ENCODE assay signal across 8 cellular contexts in the genomic region with DNA sequence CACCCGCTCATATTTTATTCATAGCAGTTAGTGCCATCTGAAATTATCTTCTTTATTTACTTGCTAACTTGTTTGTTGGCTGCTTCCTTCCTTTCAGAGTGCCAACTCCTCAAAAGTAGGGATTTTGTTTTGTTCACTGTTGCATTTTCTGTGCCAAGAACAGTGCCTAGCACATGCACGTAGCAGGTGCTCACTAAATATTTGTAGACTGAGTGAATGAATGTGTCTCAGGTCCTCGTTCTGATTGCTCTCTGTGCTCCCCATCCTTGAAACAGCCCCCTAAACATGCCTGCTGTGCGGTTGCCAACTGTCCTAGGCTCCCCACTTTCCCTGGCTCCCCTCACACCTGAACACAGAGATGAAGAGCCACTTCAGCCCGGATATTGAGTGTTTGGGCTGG. TPM values are rescaled to one million over a fixed set of nuclear protein-coding genes. Genes with fewer than 3 reads are reported as not detected.
DNase-seq lines count a peak whose midpoint lies in the region; ATAC-seq and TF ChIP-seq lines count a peak whose summit lies in the region.
"Had no signal": no experiment of that assay in that cellular context is flagged by ENCODE, and none has a peak within 500 bp of the region (broad histone marks: within the 10 kb centered on the region; RNA-seq: fewer than 3 reads in every experiment).

No MANE protein-coding gene starts in this region.

- H3K4me3 ChIP-seq in HCT116 (replicated peaks in 1 of 2; ENCODE audit: low read depth in 1 of 2, low read length in 2 of 2) = peak overlapping the region; percentile 78 to 86
- H3K4me3 ChIP-seq in hepatocyte = no peak overlapping the region

- TSS peak; percentile 59 for BruUV-seq in HCT116 (replicated peaks; lab: Mats Ljungman, UMichigan)

- H3K9me2 ChIP-seq in HCT116 (ENCODE audit: insufficient read depth) (no peaks in the 10 kb centered on the region), hepatocyte (replicated peaks; ENCODE audit: insufficient read depth) (no peaks in the 10 kb centered on the region)

- H3K4me2 ChIP-seq in HCT116 (ENCODE audit: low read length) (peak overlapping the region; percentile 79), hepatocyte (peak overlapping the region; percentile 92)

- CTCF ChIA-PET in HCT116 (lab: Charles Lee) = no interaction called here

- H3K9me3 ChIP-seq in HCT116 (ENCODE audit: control insufficient read depth in 1 of 2, insufficient read depth in 1 of 2, low read depth in 1 of 2, low read length in 2 of 2) = no peaks in the 10 kb centered on the region
- no peaks in the 10 kb centered on the region for H3K9me3 ChIP-seq in hepatocyte (ENCODE audit: low read depth)

- DNase-seq in HCT116 (ENCODE audit: low read depth, low spot score) = no peak
- DNase-seq in activated T-helper 2 cell treated with anti-CD3 and anti-CD28 coated beads, Interferon-gamma antibody, Interleukin-2, Interleukin-4, amounts not matched to agents 10 μg/mL and 5 μg/mL and 100 μg/mL, durations not matched to agents 14 hours and 24 hours and 36 hours (ENCODE audit: low spot score) = no peak
- no peak for DNase-seq in hepatocyte (ENCODE audit: low spot score)
- DNase-seq in stimulated activated naive B cell treated with anti-CD40 and anti-IgM and Interleukin-4, amounts not matched to agents 10 μg/mL and 1 μg/mL and 100 μg/mL, for 72 hours = no peak
- DNase-seq in SIG-M5 (lab: John Stamatoyannopoulos, UW) = no peak
- no peak for DNase-seq in superior temporal gyrus (ENCODE audit: extremely low spot score)
- DNase-seq: NCI-H2029 treated with DMSO at 0.1 percent for 48 hours had no signal

- H3K27ac ChIP-seq in HCT116 (ENCODE audit: low read depth, low read length) = peak overlapping the region; percentile 34
- H3K27ac ChIP-seq in hepatocyte = peak overlapping the region; percentile 85

- H3K27me3 ChIP-seq in HCT116 (ENCODE audit: insufficient read depth, low read length) = no peaks in the 10 kb centered on the region
- H3K27me3 ChIP-seq in hepatocyte = no peaks in the 10 kb centered on the region

- H3K9ac ChIP-seq in HCT116 (ENCODE audit: low read length) = peak overlapping the region; percentile 86

- RAD21 ChIA-PET in HCT116 (lab: Charles Lee; ENCODE audit: low non-redundant PET in 1 of 2, low total read pairs in 2 of 2, uncharacterized antibody in 2 of 2, unreplicated experiment in 2 of 2) = no interaction called here

- H3K4me3 Mint-ChIP-seq in activated T-helper 2 cell treated with anti-CD3 and anti-CD28 coated beads, Interferon-gamma antibody, Interleukin-2, Interleukin-4, amounts not matched to agents 10 μg/mL and 5 μg/mL and 100 μg/mL, durations not matched to agents 14 hours and 24 hours and 36 hours (ENCODE audit: low read depth) = peak overlapping the region; percentile 37
- H3K4me3 Mint-ChIP-seq in stimulated activated naive B cell treated with anti-CD40 and anti-IgM and Interleukin-4, amounts not matched to agents 10 μg/mL and 1 μg/mL and 100 μg/mL, for 72 hours = peak overlapping the region; percentile 33 to 50

- peaks cover 12% of the 10 kb centered on the region for H3K4me1 Mint-ChIP-seq in activated T-helper 2 cell treated with anti-CD3 and anti-CD28 coated beads, Interferon-gamma antibody, Interleukin-2, Interleukin-4, amounts not matched to agents 10 μg/mL and 5 μg/mL and 100 μg/mL, durations not matched to agents 14 hours and 24 hours and 36 hours (ENCODE audit: low read depth)
- H3K4me1 Mint-ChIP-seq in stimulated activated naive B cell treated with anti-CD40 and anti-IgM and Interleukin-4, amounts not matched to agents 10 μg/mL and 1 μg/mL and 100 μg/mL, for 72 hours = peaks cover 10 to 11% of the 10 kb centered on the region in 2 donors

- POLR2A ChIA-PET in HCT116 (lab: Charles Lee) = no interaction called here

- TF ChIP-seq POLR2A in HCT116 (IDR thresholded peaks at IDR 0.05; ENCODE audit: borderline replicate concordance, extremely low read depth, insufficient read depth, insufficient read length) = no peak

- intact Hi-C loops in HCT116 (cut with micrococcal nuclease) = no loop called here
- intact Hi-C loops in activated T-helper 2 cell treated with anti-CD3 and anti-CD28 coated beads, Interferon-gamma antibody, Interleukin-2, Interleukin-4, amounts not matched to agents 10 μg/mL and 5 μg/mL and 100 μg/mL, durations not matched to agents 14 hours and 24 hours and 36 hours (cut with micrococcal nuclease) = no loop called here

- 81% methylated on average over 5 of the region's 5 CpGs for WGBS in hepatocyte (ENCODE audit: low lambda C conversion rate, missing lambda C conversion rate)

- H3K79me2 ChIP-seq in HCT116 (ENCODE audit: insufficient read depth, low read length) (peaks cover 41% of the 10 kb centered on the region), hepatocyte (peaks cover 36% of the 10 kb centered on the region)

- H3K9me3 Mint-ChIP-seq in activated T-helper 2 cell treated with anti-CD3 and anti-CD28 coated beads, Interferon-gamma antibody, Interleukin-2, Interleukin-4, amounts not matched to agents 10 μg/mL and 5 μg/mL and 100 μg/mL, durations not matched to agents 14 hours and 24 hours and 36 hours = no peaks in the 10 kb centered on the region
- no peaks in the 10 kb centered on the region for H3K9me3 Mint-ChIP-seq in stimulated activated naive B cell treated with anti-CD40 and anti-IgM and Interleukin-4, amounts not matched to agents 10 μg/mL and 1 μg/mL and 100 μg/mL, for 72 hours

- H4K20me1 ChIP-seq in HCT116 (ENCODE audit: insufficient read depth) (no peaks in the 10 kb centered on the region), hepatocyte (ENCODE audit: insufficient read depth, poor library complexity, severe bottlenecking) (peaks cover 21% of the 10 kb centered on the region)

- no peak for TF ChIP-seq CTCF in HCT116 (IDR thresholded peaks at IDR 0.05 in 2 of 3, conservative IDR thresholded peaks at IDR 0.05 in 1 of 3; ENCODE audit: borderline replicate concordance in 1 of 3, insufficient read depth in 1 of 3, low read depth in 2 of 3, low read length in 2 of 3)
- no peak for TF ChIP-seq CTCF in hepatocyte (IDR thresholded peaks at IDR 0.05; ENCODE audit: poor library complexity)

- no peaks in the 10 kb centered on the region for H3K27me3 Mint-ChIP-seq in activated T-helper 2 cell treated with anti-CD3 and anti-CD28 coated beads, Interferon-gamma antibody, Interleukin-2, Interleukin-4, amounts not matched to agents 10 μg/mL and 5 μg/mL and 100 μg/mL, durations not matched to agents 14 hours and 24 hours and 36 hours (ENCODE audit: low read depth)
- peaks cover 4 to 5% of the 10 kb centered on the region in 2 donors for H3K27me3 Mint-ChIP-seq in stimulated activated naive B cell treated with anti-CD40 and anti-IgM and Interleukin-4, amounts not matched to agents 10 μg/mL and 1 μg/mL and 100 μg/mL, for 72 hours

- ATAC-seq in HCT116 (no peak), HG03097 (IDR thresholded peaks at IDR 0.05; ENCODE audit: low FRiP score, unreplicated experiment) (no peak)
- no peak for ATAC-seq in stimulated activated naive B cell treated with anti-CD40 and anti-IgM and Interleukin-4, amounts not matched to agents 10 μg/mL and 1 μg/mL and 100 μg/mL, for 72 hours (replicated peaks)

- TF ChIP-seq RAD21 in HCT116 (IDR thresholded peaks at IDR 0.05; ENCODE audit: low read depth) = no peak

- H2AFZ ChIP-seq in HCT116 (ENCODE audit: low read depth, low read length, poor library complexity, severe bottlenecking) = no peak overlapping the region
- no peak overlapping the region for H2AFZ ChIP-seq in hepatocyte

- peaks cover 7% of the 10 kb centered on the region for H3K36me3 Mint-ChIP-seq in activated T-helper 2 cell treated with anti-CD3 and anti-CD28 coated beads, Interferon-gamma antibody, Interleukin-2, Interleukin-4, amounts not matched to agents 10 μg/mL and 5 μg/mL and 100 μg/mL, durations not matched to agents 14 hours and 24 hours and 36 hours (ENCODE audit: low read depth)
- H3K36me3 Mint-ChIP-seq in stimulated activated naive B cell treated with anti-CD40 and anti-IgM and Interleukin-4, amounts not matched to agents 10 μg/mL and 1 μg/mL and 100 μg/mL, for 72 hours = peaks cover 5 to 11% of the 10 kb centered on the region in 2 donors

- no peak overlapping the region for H3K27ac Mint-ChIP-seq in activated T-helper 2 cell treated with anti-CD3 and anti-CD28 coated beads, Interferon-gamma antibody, Interleukin-2, Interleukin-4, amounts not matched to agents 10 μg/mL and 5 μg/mL and 100 μg/mL, durations not matched to agents 14 hours and 24 hours and 36 hours
- peak overlapping the region; percentile 49 for H3K27ac Mint-ChIP-seq in stimulated activated naive B cell treated with anti-CD40 and anti-IgM and Interleukin-4, amounts not matched to agents 10 μg/mL and 1 μg/mL and 100 μg/mL, for 72 hours

- H3K4me1 ChIP-seq in HCT116 (ENCODE audit: control insufficient read depth in 1 of 2, insufficient read depth in 2 of 2, low read length in 2 of 2) (peaks cover 20 to 29% of the 10 kb centered on the region in 2 experiments), hepatocyte (ENCODE audit: insufficient read depth) (peaks cover 27% of the 10 kb centered on the region)

- peaks cover 0 to 3% of the 10 kb centered on the region in 2 experiments; a peak in 2 of 4 replicates for H3K36me3 ChIP-seq in HCT116 (ENCODE audit: control insufficient read depth in 1 of 2, insufficient read depth in 2 of 2, low read length in 2 of 2)
- H3K36me3 ChIP-seq in hepatocyte (replicated peaks; ENCODE audit: insufficient read depth, low read depth) = no peaks in the 10 kb centered on the region

RNA-seq across cellular contexts. Expression of gene GIPC1, which starts 1.5 kb away (rescaled TPM):
- 103 TPM for total RNA-seq in HCT116 (2021; ENCODE audit: unreplicated experiment)
- polyA plus RNA-seq in HCT116 (2012) = 112 and 135 TPM in 2 replicates
- 39.2 and 40.1 TPM in 2 replicates for total RNA-seq in activated T-helper 2 cell treated with anti-CD3 and anti-CD28 coated beads, Interferon-gamma antibody, Interleukin-2, Interleukin-4, amounts not matched to agents 10 μg/mL and 5 μg/mL and 100 μg/mL, durations not matched to agents 14 hours and 24 hours and 36 hours
- total RNA-seq in hepatocyte = 102 and 127 TPM in 2 replicates
- 186 and 201 TPM in 2 replicates for polyA plus RNA-seq in hepatocyte

RNA-seq across cellular contexts. Expression of gene PTGER1, which starts 19.3 kb away (rescaled TPM):
- total RNA-seq in HCT116 (2021; ENCODE audit: unreplicated experiment) (1.1 TPM), hepatocyte (0.60 and 2.8 TPM in 2 replicates)
- 0.47 and 0.55 TPM in 2 replicates for polyA plus RNA-seq in HCT116 (2012)
- 1.1 and 1.6 TPM in 2 replicates for total RNA-seq in activated T-helper 2 cell treated with anti-CD3 and anti-CD28 coated beads, Interferon-gamma antibody, Interleukin-2, Interleukin-4, amounts not matched to agents 10 μg/mL and 5 μg/mL and 100 μg/mL, durations not matched to agents 14 hours and 24 hours and 36 hours
- 3.5 and 7.6 TPM in 2 replicates for polyA plus RNA-seq in hepatocyte

RNA-seq across cellular contexts. Expression of gene DNAJB1, which starts 23.7 kb away (rescaled TPM):
- 175 TPM for total RNA-seq in HCT116 (2021; ENCODE audit: unreplicated experiment)
- 129 and 139 TPM in 2 replicates for polyA plus RNA-seq in HCT116 (2012)
- 113 TPM in 2 replicates for total RNA-seq in activated T-helper 2 cell treated with anti-CD3 and anti-CD28 coated beads, Interferon-gamma antibody, Interleukin-2, Interleukin-4, amounts not matched to agents 10 μg/mL and 5 μg/mL and 100 μg/mL, durations not matched to agents 14 hours and 24 hours and 36 hours
- total RNA-seq in hepatocyte = 104 and 112 TPM in 2 replicates
- 179 and 185 TPM in 2 replicates for polyA plus RNA-seq in hepatocyte

RNA-seq across cellular contexts. Expression of gene TECR, which starts 34.9 kb away (rescaled TPM):
- total RNA-seq in HCT116 (2021; ENCODE audit: unreplicated experiment) (232 TPM), hepatocyte (65.3 and 102 TPM in 2 replicates)
- polyA plus RNA-seq in HCT116 (2012) = 305 and 352 TPM in 2 replicates
- 128 and 134 TPM in 2 replicates for total RNA-seq in activated T-helper 2 cell treated with anti-CD3 and anti-CD28 coated beads, Interferon-gamma antibody, Interleukin-2, Interleukin-4, amounts not matched to agents 10 μg/mL and 5 μg/mL and 100 μg/mL, durations not matched to agents 14 hours and 24 hours and 36 hours
- polyA plus RNA-seq in hepatocyte = 366 and 370 TPM in 2 replicates
